In genomic region chr22:31022516-31022915, GRCh38 we compare ENCODE assay signal across 27 cellular contexts.
"Had no signal": no experiment of that assay in that cellular context is flagged by ENCODE, and none has a peak within 500 bp of the region (broad histone marks: within the 10 kb centered on the region; RNA-seq: fewer than 3 reads in every experiment).

No MANE protein-coding gene starts in this region.

- H3K36me3 ChIP-seq: heart left ventricle, left ventricle myocardium inferior, pancreas, prostate gland, stomach, thyroid gland, transverse colon, upper lobe of right lung had no signal

- H3K9me3 ChIP-seq: mucosa of descending colon, pancreas, prostate gland, testis, thyroid gland, transverse colon, upper lobe of right lung had no signal

- H3K27ac Mint-ChIP-seq: immature natural killer cell; natural killer cell treated with Interleukin-12 subunit alpha and Interleukin-12 subunit beta and Interleukin-15 and Interleukin-18, amount 100 ng/mL, for 72 hours; stimulated activated naive B cell treated with anti-CD40 and anti-IgM and Interleukin-4, amounts not matched to agents 10 μg/mL and 1 μg/mL and 100 μg/mL, for 72 hours had no signal

- H3K27me3 Mint-ChIP-seq: naive thymus-derived CD4-positive, alpha-beta T cell; stimulated activated naive B cell treated with anti-CD40 and anti-IgM and Interleukin-4, amounts not matched to agents 10 μg/mL and 1 μg/mL and 100 μg/mL, for 72 hours had no signal

- H3K4me3 ChIP-seq: heart left ventricle, left ventricle myocardium inferior, lung, mucosa of descending colon, pancreas, prostate gland, stomach, testis, thyroid gland, transverse colon, upper lobe of right lung had no signal

- DNase-seq: heart left ventricle; hypothalamus; immature natural killer cell; kidney; left ventricle myocardium inferior; midbrain; mucosa of descending colon; naive thymus-derived CD4-positive, alpha-beta T cell; nucleus accumbens; pancreas; posterior cingulate gyrus; retina; right cardiac atrium; stimulated activated CD4-positive, alpha-beta T cell treated with anti-CD3 and anti-CD28 coated beads, Interleukin-12 subunit alpha, Interleukin-12 subunit beta, amount 100 ng/mL, for 4 hours; stimulated activated CD4-positive, alpha-beta T cell treated with anti-CD3 and anti-CD28 coated beads, Interleukin-15, amount 100 ng/mL, for 24 hours; stimulated activated CD4-positive, alpha-beta T cell treated with anti-CD3 and anti-CD28 coated beads, Interleukin-2, amount 100 ng/mL, for 24 hours; stimulated activated CD4-positive, alpha-beta T cell treated with anti-CD3 and anti-CD28 coated beads, Interleukin-4, amount 100 ng/mL, for 1 hour; stimulated activated naive B cell treated with anti-CD40 and anti-IgM and Interleukin-4, amounts not matched to agents 10 μg/mL and 1 μg/mL and 100 μg/mL, for 72 hours; stimulated activated naive CD8-positive, alpha-beta T cell treated with anti-CD3 and anti-CD28 coated beads, Interleukin-15, Interleukin-2, amounts not matched to agents 100 U/mL and 50 U/mL, for 24 hours; stomach; thyroid gland; transverse colon; upper lobe of right lung had no signal

- H3K4me1 ChIP-seq: heart left ventricle, left ventricle myocardium inferior, pancreas, prostate gland, stomach, testis, thyroid gland, transverse colon, upper lobe of right lung had no signal

- H3K27ac ChIP-seq: heart left ventricle, left ventricle myocardium inferior, pancreas, prostate gland, stomach, testis, thyroid gland, transverse colon, upper lobe of right lung had no signal

- H3K9me3 Mint-ChIP-seq: immature natural killer cell; natural killer cell treated with Interleukin-12 subunit alpha and Interleukin-12 subunit beta and Interleukin-15 and Interleukin-18, amount 100 ng/mL, for 72 hours; stimulated activated naive B cell treated with anti-CD40 and anti-IgM and Interleukin-4, amounts not matched to agents 10 μg/mL and 1 μg/mL and 100 μg/mL, for 72 hours had no signal

- H3K4me1 Mint-ChIP-seq: immature natural killer cell; naive thymus-derived CD4-positive, alpha-beta T cell; stimulated activated naive B cell treated with anti-CD40 and anti-IgM and Interleukin-4, amounts not matched to agents 10 μg/mL and 1 μg/mL and 100 μg/mL, for 72 hours had no signal

- ATAC-seq: heart left ventricle; mucosa of descending colon; naive thymus-derived CD4-positive, alpha-beta T cell; natural killer cell treated with Interleukin-12 subunit alpha and Interleukin-12 subunit beta and Interleukin-15 and Interleukin-18, amount 100 ng/mL, for 72 hours; right cardiac atrium; stimulated activated naive B cell treated with anti-CD40 and anti-IgM and Interleukin-4, amounts not matched to agents 10 μg/mL and 1 μg/mL and 100 μg/mL, for 72 hours; stimulated activated naive CD8-positive, alpha-beta T cell treated with anti-CD3 and anti-CD28 coated beads, Interleukin-15, Interleukin-2, amounts not matched to agents 100 U/mL and 50 U/mL, for 24 hours; upper lobe of right lung had no signal

- H3K27me3 ChIP-seq: heart left ventricle, pancreas, stomach, testis, thyroid gland, transverse colon, upper lobe of right lung had no signal

- H3K4me3 Mint-ChIP-seq: immature natural killer cell; naive thymus-derived CD4-positive, alpha-beta T cell; natural killer cell treated with Interleukin-12 subunit alpha and Interleukin-12 subunit beta and Interleukin-15 and Interleukin-18, amount 100 ng/mL, for 72 hours; stimulated activated naive B cell treated with anti-CD40 and anti-IgM and Interleukin-4, amounts not matched to agents 10 μg/mL and 1 μg/mL and 100 μg/mL, for 72 hours had no signal

- H3K36me3 Mint-ChIP-seq: immature natural killer cell; naive thymus-derived CD4-positive, alpha-beta T cell; natural killer cell treated with Interleukin-12 subunit alpha and Interleukin-12 subunit beta and Interleukin-15 and Interleukin-18, amount 100 ng/mL, for 72 hours; stimulated activated naive B cell treated with anti-CD40 and anti-IgM and Interleukin-4, amounts not matched to agents 10 μg/mL and 1 μg/mL and 100 μg/mL, for 72 hours had no signal
